8 cellular contexts compared by ENCODE assay signal in the genomic region with DNA sequence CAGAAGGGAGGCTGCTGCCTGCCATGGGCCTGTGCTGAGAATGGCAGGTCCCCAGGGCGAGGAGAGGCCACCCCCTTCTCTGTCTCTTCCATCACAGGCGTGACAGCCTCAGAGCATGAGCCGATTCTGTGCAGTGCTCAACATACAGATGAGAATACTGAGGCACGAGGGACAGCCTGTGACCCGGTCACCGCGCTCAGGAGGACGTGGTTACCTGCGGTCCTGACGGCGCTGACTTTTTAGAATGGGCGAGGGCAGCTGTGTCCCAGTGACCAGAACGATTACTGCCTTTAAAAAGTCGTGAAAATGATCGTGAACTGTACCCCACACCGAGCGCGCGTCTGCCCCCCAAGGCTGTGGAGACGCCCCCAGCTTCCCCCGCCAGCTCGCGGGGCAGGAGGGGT. TPM values are rescaled to one million over a fixed set of nuclear protein-coding genes. Genes with fewer than 3 reads are reported as not detected.
DNase-seq lines count a peak whose midpoint lies in the region; ATAC-seq and TF ChIP-seq lines count a peak whose summit lies in the region.
"Not testable (repeated sequence)": the region's sequence is repeated elsewhere in the genome, so short reads cannot be mapped to it uniquely, and the experiment has no call there.

No MANE protein-coding gene starts in this region.

- not testable (repeated sequence) for TF ChIP-seq CTCF in Loucy (conservative IDR thresholded peaks at IDR 0.05; ENCODE audit: low read length); dorsolateral prefrontal cortex (IDR thresholded peaks at IDR 0.05 in 54 of 56, conservative IDR thresholded peaks at IDR 0.05 in 2 of 56; ENCODE audit: low read depth in 1 of 56, partially characterized antibody in 56 of 56); osteocyte (IDR thresholded peaks at IDR 0.05)

- H3K9me2 ChIP-seq in Loucy (replicated peaks; ENCODE audit: low read depth, low read length), result not testable (repeated sequence)

- peak overlapping the region; percentile 70 for H2AFZ ChIP-seq in Loucy (ENCODE audit: low read length)

- H3K27me3 ChIP-seq in Loucy (ENCODE audit: insufficient read depth, low read length, poor library complexity, severe bottlenecking); dorsolateral prefrontal cortex: not testable (repeated sequence)

- H3K27ac ChIP-seq in dorsolateral prefrontal cortex, result peak overlapping the region in 53 of 59 donors; percentile 7 to 88 (median 80)

- in situ Hi-C loops in Caki2 (cut with HindIII; ENCODE audit: low pct_unique_long_range_greater_than_20kb, low sequenced_read_pairs), result not testable (repeated sequence)

- not testable (repeated sequence) for H3K9me3 Mint-ChIP-seq in T-cell; activated T-helper 1 cell treated with anti-CD3 and anti-CD28 coated beads, Interleukin-12 subunit alpha, Interleukin-12 subunit beta, Interleukin-2, Interleukin-4 antibody, amounts not matched to agents 30 ng/mL and 10 ng/mL and 1 ng/mL, durations not matched to agents 14 hours and 24 hours and 36 hours; immature natural killer cell; osteocyte (ENCODE audit: unreplicated experiment)

- H3K27ac Mint-ChIP-seq in T-cell, result peak overlapping the region; percentile 76 to 89
- H3K27ac Mint-ChIP-seq in activated T-helper 1 cell treated with anti-CD3 and anti-CD28 coated beads, Interleukin-12 subunit alpha, Interleukin-12 subunit beta, Interleukin-2, Interleukin-4 antibody, amounts not matched to agents 30 ng/mL and 10 ng/mL and 1 ng/mL, durations not matched to agents 14 hours and 24 hours and 36 hours, result peak overlapping the region; percentile 88
- peak overlapping the region; percentile 77 to 91 (median 88) for H3K27ac Mint-ChIP-seq in immature natural killer cell
- peak overlapping the region; percentile 56 for H3K27ac Mint-ChIP-seq in osteocyte (ENCODE audit: unreplicated experiment)

- CTCF ChIA-PET in T-cell (lab: Charles Lee), result not testable (repeated sequence)

- H3K4me3 Mint-ChIP-seq in T-cell, result peak overlapping the region; percentile 88 to 92 (median 89)
- H3K4me3 Mint-ChIP-seq in activated T-helper 1 cell treated with anti-CD3 and anti-CD28 coated beads, Interleukin-12 subunit alpha, Interleukin-12 subunit beta, Interleukin-2, Interleukin-4 antibody, amounts not matched to agents 30 ng/mL and 10 ng/mL and 1 ng/mL, durations not matched to agents 14 hours and 24 hours and 36 hours, result peak overlapping the region; percentile 92
- peak overlapping the region; percentile 86 to 95 (median 86) for H3K4me3 Mint-ChIP-seq in immature natural killer cell
- H3K4me3 Mint-ChIP-seq in osteocyte (ENCODE audit: unreplicated experiment), result peak overlapping the region; percentile 81

- not testable (repeated sequence) for H3K79me2 ChIP-seq in Loucy (ENCODE audit: insufficient read depth, low read length)

- H4K20me1 ChIP-seq in Loucy (ENCODE audit: insufficient read depth, low read length, poor library complexity, severe bottlenecking), result not testable (repeated sequence)

- H3K4me2 ChIP-seq in Loucy (ENCODE audit: low read depth, low read length, poor library complexity, severe bottlenecking), result peak overlapping the region; percentile 60

- H3K4me3 ChIP-seq in Loucy (ENCODE audit: low read length, poor library complexity, severe bottlenecking) (peak overlapping the region; percentile 75), dorsolateral prefrontal cortex (peak overlapping the region; percentile 38 to 87 (median 73))

- DNase-seq in Caki2 (ENCODE audit: low read depth) (peak; percentile 35), T-cell (peak in 33 of 34 experiments; percentile 1 to 60 (median 41)), dorsolateral prefrontal cortex (peak in 2 of 10 donors; percentile 8 to 16), immature natural killer cell (peak; percentile 22 to 28 (median 25))
- DNase-seq in activated T-helper 1 cell treated with anti-CD3 and anti-CD28 coated beads, Interleukin-12 subunit alpha, Interleukin-12 subunit beta, Interleukin-2, Interleukin-4 antibody, amounts not matched to agents 30 ng/mL and 10 ng/mL and 1 ng/mL, durations not matched to agents 14 hours and 24 hours and 36 hours (ENCODE audit: low spot score); osteocyte (ENCODE audit: extremely low spot score, unreplicated experiment): not testable (repeated sequence)
- peak; percentile 37 for DNase-seq in stimulated activated naive CD8-positive, alpha-beta T cell treated with anti-CD3 and anti-CD28 coated beads, Interleukin-15, Interleukin-2, amounts not matched to agents 100 U/mL and 50 U/mL, for 24 hours

- ATAC-seq in T-cell (replicated peaks in 1 of 4); stimulated activated naive CD8-positive, alpha-beta T cell treated with anti-CD3 and anti-CD28 coated beads, Interleukin-15, Interleukin-2, amounts not matched to agents 100 U/mL and 50 U/mL, for 24 hours: not testable (repeated sequence)

- not testable (repeated sequence) for H3F3A ChIP-seq in Loucy (ENCODE audit: low read depth)

- H3K4me1 ChIP-seq in Loucy (ENCODE audit: insufficient read depth, low read length, poor library complexity, severe bottlenecking), result not testable (repeated sequence)

- POLR2A ChIA-PET in T-cell (lab: Charles Lee), result not testable (repeated sequence)

- not testable (repeated sequence) for H3K36me3 ChIP-seq in Loucy (ENCODE audit: insufficient read depth, low read length)

- peak overlapping the region; percentile 64 for H3K9ac ChIP-seq in Loucy (ENCODE audit: low read depth, low read length, poor library complexity, severe bottlenecking)

- intact Hi-C loops in activated T-helper 1 cell treated with anti-CD3 and anti-CD28 coated beads, Interleukin-12 subunit alpha, Interleukin-12 subunit beta, Interleukin-2, Interleukin-4 antibody, amounts not matched to agents 30 ng/mL and 10 ng/mL and 1 ng/mL, durations not matched to agents 14 hours and 24 hours and 36 hours (cut with micrococcal nuclease), result loop anchor here (1.0 to 5.0 kb wide), 3 partner anchors 26 to 405 kb away; partner anchors contain the start of genes ALG1 and NUDT16L1
- intact Hi-C loops in dorsolateral prefrontal cortex (cut with DNase I), result not testable (repeated sequence)

- H3K27me3 Mint-ChIP-seq in T-cell; immature natural killer cell (ENCODE audit: low read depth in 3 of 3): not testable (repeated sequence)
- H3K27me3 Mint-ChIP-seq in activated T-helper 1 cell treated with anti-CD3 and anti-CD28 coated beads, Interleukin-12 subunit alpha, Interleukin-12 subunit beta, Interleukin-2, Interleukin-4 antibody, amounts not matched to agents 30 ng/mL and 10 ng/mL and 1 ng/mL, durations not matched to agents 14 hours and 24 hours and 36 hours (ENCODE audit: insufficient read depth), result peaks cover 13% of the 10 kb centered on the region
- peaks cover 12% of the 10 kb centered on the region for H3K27me3 Mint-ChIP-seq in osteocyte (ENCODE audit: unreplicated experiment)

- H3K4me1 Mint-ChIP-seq in T-cell (peaks cover 14 to 23% (median 18%) of the 10 kb centered on the region in 3 donors), immature natural killer cell (peaks cover 13 to 15% of the 10 kb centered on the region in 2 donors), osteocyte (ENCODE audit: unreplicated experiment) (peaks cover 16% of the 10 kb centered on the region)
- H3K4me1 Mint-ChIP-seq in activated T-helper 1 cell treated with anti-CD3 and anti-CD28 coated beads, Interleukin-12 subunit alpha, Interleukin-12 subunit beta, Interleukin-2, Interleukin-4 antibody, amounts not matched to agents 30 ng/mL and 10 ng/mL and 1 ng/mL, durations not matched to agents 14 hours and 24 hours and 36 hours (ENCODE audit: low read depth), result peaks cover 22% of the 10 kb centered on the region

- H3K36me3 Mint-ChIP-seq in T-cell; activated T-helper 1 cell treated with anti-CD3 and anti-CD28 coated beads, Interleukin-12 subunit alpha, Interleukin-12 subunit beta, Interleukin-2, Interleukin-4 antibody, amounts not matched to agents 30 ng/mL and 10 ng/mL and 1 ng/mL, durations not matched to agents 14 hours and 24 hours and 36 hours (ENCODE audit: low read depth); immature natural killer cell; osteocyte (ENCODE audit: unreplicated experiment): not testable (repeated sequence)

- H3K9me3 ChIP-seq in Loucy (ENCODE audit: insufficient read depth, low read depth, low read length), result not testable (repeated sequence)

RNA-seq across cellular contexts. Expression of gene EEF2KMT, which starts 0.5 kb away (rescaled TPM):
- total RNA-seq in Caki2 (2014; rRNA removed; shearing (Covaris generic); ENCODE audit: low replicate concordance), result 26.2 and 28.2 TPM in 2 replicates
- total RNA-seq in T-cell, result 10 to 100 TPM in 3 of 5 donors, 1 to 10 TPM in 2; 3.6 to 16.1 (median 11.7) TPM
- 27.5 and 27.7 TPM in 2 replicates for total RNA-seq in activated T-helper 1 cell treated with anti-CD3 and anti-CD28 coated beads, Interleukin-12 subunit alpha, Interleukin-12 subunit beta, Interleukin-2, Interleukin-4 antibody, amounts not matched to agents 30 ng/mL and 10 ng/mL and 1 ng/mL, durations not matched to agents 14 hours and 24 hours and 36 hours
- total RNA-seq in dorsolateral prefrontal cortex, result 1 to 10 TPM; 2.7 to 9.6 (median 4.8) TPM
- 10 to 100 TPM in 2 of 3 donors, 1 to 10 TPM in 1; 3.6 to 17.3 (median 11.8) TPM for polyA plus RNA-seq in immature natural killer cell
- 9.3 and 9.9 TPM in 2 replicates for total RNA-seq in osteocyte

RNA-seq across cellular contexts. Expression of gene ALG1, which starts 25.4 kb away (rescaled TPM):
- total RNA-seq in Caki2 (2014; rRNA removed; shearing (Covaris generic); ENCODE audit: low replicate concordance), result 39.2 and 40.2 TPM in 2 replicates
- total RNA-seq in T-cell (10 to 100 TPM; 12.0 to 29.2 (median 25.7) TPM), dorsolateral prefrontal cortex (10 to 100 TPM; 14.4 to 28.9 (median 21.0) TPM), osteocyte (31.6 and 36.5 TPM in 2 replicates)
- total RNA-seq in activated T-helper 1 cell treated with anti-CD3 and anti-CD28 coated beads, Interleukin-12 subunit alpha, Interleukin-12 subunit beta, Interleukin-2, Interleukin-4 antibody, amounts not matched to agents 30 ng/mL and 10 ng/mL and 1 ng/mL, durations not matched to agents 14 hours and 24 hours and 36 hours, result 40.0 and 41.4 TPM in 2 replicates
- polyA plus RNA-seq in immature natural killer cell, result 10 to 100 TPM; 29.2 to 47.5 (median 32.8) TPM

RNA-seq across cellular contexts. Expression of gene C16orf89, which starts 31.3 kb away (rescaled TPM):
- total RNA-seq in Caki2 (2014; rRNA removed; shearing (Covaris generic); ENCODE audit: low replicate concordance), result not detected in 2 replicates
- total RNA-seq in T-cell (under 1 TPM in 2 of 5 donors, not detected in 3; 0.62 to 0.79 TPM), dorsolateral prefrontal cortex (10 to 100 TPM in 116 of 120 experiments, 1 to 10 TPM in 4; 7.8 to 64.9 (median 22.1) TPM), osteocyte (not detected in 2 replicates)
- not detected in 2 replicates for total RNA-seq in activated T-helper 1 cell treated with anti-CD3 and anti-CD28 coated beads, Interleukin-12 subunit alpha, Interleukin-12 subunit beta, Interleukin-2, Interleukin-4 antibody, amounts not matched to agents 30 ng/mL and 10 ng/mL and 1 ng/mL, durations not matched to agents 14 hours and 24 hours and 36 hours
- not detected for polyA plus RNA-seq in immature natural killer cell
